8 cellular contexts compared by ENCODE assay signal in genomic region chr11:86818466-86819282, GRCh38. TPM values are rescaled to one million over a fixed set of nuclear protein-coding genes. Genes with fewer than 3 reads are reported as not detected.
DNase-seq lines count a peak whose midpoint lies in the region; ATAC-seq, FAIRE-seq and TF ChIP-seq lines count a peak whose summit lies in the region.

No MANE protein-coding gene starts in this region.

- 22% methylated on average over 11 of the region's 11 CpGs for WGBS in esophagus muscularis mucosa

- TF ChIP-seq POLR2A in esophagus muscularis mucosa (IDR thresholded peaks at IDR 0.05; ENCODE audit: low read depth), result no peak

- no peak for ATAC-seq in GM18870 (IDR thresholded peaks at IDR 0.05; ENCODE audit: unreplicated experiment)

- H3K27me3 ChIP-seq in esophagus muscularis mucosa, result no peaks in the 10 kb centered on the region
- H3K27me3 ChIP-seq in neural cell (ENCODE audit: insufficient read depth, low read depth, low read length), result no peaks in the 10 kb centered on the region

- H3K36me3 ChIP-seq in esophagus muscularis mucosa (no peaks in the 10 kb centered on the region), neural cell (ENCODE audit: insufficient read depth, low read length) (no peaks in the 10 kb centered on the region)

- no peak overlapping the region for H3K27ac ChIP-seq in esophagus muscularis mucosa (replicated peaks in 1 of 4)
- no peak overlapping the region for H3K27ac ChIP-seq in neural cell (ENCODE audit: low read length)

- peak; percentile 79 for FAIRE-seq in GM19239 (lab: Jason Lieb, UNC)

- TF ChIP-seq RAD21 in neural cell (conservative IDR thresholded peaks at IDR 0.05), result peak; percentile 95

- TF ChIP-seq CTCF in esophagus muscularis mucosa (IDR thresholded peaks at IDR 0.05) (peak; percentile 71 to 86 (median 82)), neural cell (IDR thresholded peaks at IDR 0.05; ENCODE audit: poor library complexity, severe bottlenecking) (peak; percentile 88)

- TF ChIP-seq EP300 in esophagus muscularis mucosa (IDR thresholded peaks at IDR 0.05) (no peak), neural cell (conservative IDR thresholded peaks at IDR 0.05; ENCODE audit: poor library complexity, severe bottlenecking) (no peak)

- no peak overlapping the region for H2AFZ ChIP-seq in neural cell (ENCODE audit: low read depth, low read length)

- H3K9me3 ChIP-seq in esophagus muscularis mucosa, result no peaks in the 10 kb centered on the region
- no peaks in the 10 kb centered on the region for H3K9me3 ChIP-seq in neural cell (ENCODE audit: low read length)

- H3K4me2 ChIP-seq in neural cell (ENCODE audit: low read length), result no peak overlapping the region

- H3K79me2 ChIP-seq in neural cell (replicated peaks; ENCODE audit: insufficient read depth, low read length), result no peaks in the 10 kb centered on the region

- intact Hi-C loops in esophagus muscularis mucosa (cut with DNase I), result loop anchor here (2.0 to 5.0 kb wide), 2 partner anchors 211 to 362 kb away; no protein-coding TSS in a partner anchor

- H3K4me1 ChIP-seq in esophagus muscularis mucosa, result peaks cover 7 to 50% (median 45%) of the 10 kb centered on the region in 4 donors

- no peaks in the 10 kb centered on the region for H3F3A ChIP-seq in neural cell (ENCODE audit: insufficient read depth, low read length, poor library complexity, severe bottlenecking)

- H3K9ac ChIP-seq in neural cell (ENCODE audit: low read length), result no peak overlapping the region

- no peak overlapping the region for H3K4me3 ChIP-seq in esophagus muscularis mucosa
- no peak overlapping the region for H3K4me3 ChIP-seq in neural cell (ENCODE audit: low read length)

- DNase-seq in AML-193 (lab: John Stamatoyannopoulos, UW), result peak; percentile 67 to 71
- peak; percentile 16 for DNase-seq in GM19239 (ENCODE audit: insufficient read length, low spot score)
- DNase-seq in NCI-H1048 (lab: John Stamatoyannopoulos, UW), result peak; percentile 48
- DNase-seq in SHP77 treated with DMSO at 0.1 percent for 48 hours (lab: John Stamatoyannopoulos, UW), result peak; percentile 14
- no peak for DNase-seq in esophagus muscularis mucosa (ENCODE audit: extremely low spot score)
- DNase-seq in stimulated activated CD4-positive, alpha-beta T cell treated with anti-CD3 and anti-CD28 coated beads, Interleukin-2, amount 100 ng/mL, for 24 hours, result no peak

- H4K20me1 ChIP-seq in neural cell (ENCODE audit: insufficient read depth), result no peaks in the 10 kb centered on the region

- no peaks in the 10 kb centered on the region for H3K9me2 ChIP-seq in neural cell (ENCODE audit: insufficient read depth, low read length)

TF ChIP-seq in neural cell, 6 proteins besides CTCF, POLR2A, EP300 and RAD21:
- TF ChIP-seq EZH2 (IDR thresholded peaks at IDR 0.05; ENCODE audit: borderline replicate concordance, insufficient read depth, low read length, poor library complexity, severe bottlenecking) (no peak), SMC3 (conservative IDR thresholded peaks at IDR 0.05; ENCODE audit: poor library complexity) (peak; percentile 95)

RNA-seq across cellular contexts. Expression of gene PRSS23, which starts 18.3 kb away (rescaled TPM):
- 10 to 100 TPM; 33.4 to 68.8 (median 46.4) TPM for total RNA-seq in esophagus muscularis mucosa
- polyA plus RNA-seq in neural cell, result 2.7 and 3.6 TPM in 2 replicates
- polyA minus RNA-seq in neural cell, result 4.4 and 5.0 TPM in 2 replicates

Comparison
In these comparisons a context has a peak if more than half of its experiments do, and no peak if none do; other contexts are left out.
1. DNase-seq: peak in AML-193 (2 of 2), GM19239 (single experiment), NCI-H1048 (single experiment) and SHP77 treated with DMSO at 0.1 percent for 48 hours (single experiment); none in esophagus muscularis mucosa (single experiment) and stimulated activated CD4-positive, alpha-beta T cell treated with anti-CD3 and anti-CD28 coated beads, Interleukin-2, amount 100 ng/mL, for 24 hours (0 of 2).